Comparison of ENCODE assay signal across 15 cellular contexts in genomic region chr2:221779614-221780067, GRCh38.
DNase-seq lines count a peak whose midpoint lies in the region; ATAC-seq and TF ChIP-seq lines count a peak whose summit lies in the region.
"Had no signal": no experiment of that assay in that cellular context is flagged by ENCODE, and none has a peak within 500 bp of the region (broad histone marks: within the 10 kb centered on the region; RNA-seq: fewer than 3 reads in every experiment).

No MANE protein-coding gene starts in this region.

- no peaks in the 10 kb centered on the region for H3K27me3 Mint-ChIP-seq in CD8-positive, alpha-beta T cell (ENCODE audit: low read depth)
- H3K27me3 Mint-ChIP-seq: stimulated activated naive B cell treated with anti-CD40 and anti-IgM and Interleukin-4, amounts not matched to agents 10 μg/mL and 1 μg/mL and 100 μg/mL, for 72 hours had no signal

- no peaks in the 10 kb centered on the region for H3K9me3 ChIP-seq in tibial artery
- no peaks in the 10 kb centered on the region for H3K9me3 ChIP-seq in CD8-positive, alpha-beta T cell (ENCODE audit: low read length)

- POLR2A ChIA-PET in CD8-positive, alpha-beta T cell (lab: Charles Lee), result no interaction called here

- peak overlapping the region in 1 of 2 donors; percentile 55 for H3K27ac ChIP-seq in tibial artery
- no peak overlapping the region for H3K27ac ChIP-seq in CD8-positive, alpha-beta T cell (ENCODE audit: low read depth, low read length)
- H3K27ac ChIP-seq: epithelial cell of prostate, WERI-Rb-1 had no signal

- H3K27me3 ChIP-seq in tibial artery, result no peaks in the 10 kb centered on the region
- no peaks in the 10 kb centered on the region for H3K27me3 ChIP-seq in CD8-positive, alpha-beta T cell (ENCODE audit: insufficient read depth, low read length)

- TF ChIP-seq CTCF in cardiac fibroblast (IDR thresholded peaks at IDR 0.05; ENCODE audit: low read depth, low read length), result no peak
- no peak for TF ChIP-seq CTCF in tibial artery (IDR thresholded peaks at IDR 0.05)
- no peak for TF ChIP-seq CTCF in CD8-positive, alpha-beta T cell (IDR thresholded peaks at IDR 0.05)

- no peak overlapping the region for H3K27ac Mint-ChIP-seq in CD8-positive, alpha-beta T cell
- H3K27ac Mint-ChIP-seq: stimulated activated naive B cell treated with anti-CD40 and anti-IgM and Interleukin-4, amounts not matched to agents 10 μg/mL and 1 μg/mL and 100 μg/mL, for 72 hours had no signal

- no peak overlapping the region for H3K4me3 Mint-ChIP-seq in CD8-positive, alpha-beta T cell
- H3K4me3 Mint-ChIP-seq: stimulated activated naive B cell treated with anti-CD40 and anti-IgM and Interleukin-4, amounts not matched to agents 10 μg/mL and 1 μg/mL and 100 μg/mL, for 72 hours had no signal

- H3K4me1 Mint-ChIP-seq in CD8-positive, alpha-beta T cell (ENCODE audit: low read depth), result no peaks in the 10 kb centered on the region
- H3K4me1 Mint-ChIP-seq: stimulated activated naive B cell treated with anti-CD40 and anti-IgM and Interleukin-4, amounts not matched to agents 10 μg/mL and 1 μg/mL and 100 μg/mL, for 72 hours had no signal

- peak; percentile 22 for DNase-seq in HK-2 (ENCODE audit: unreplicated experiment)
- peak; percentile 54 to 83 for DNase-seq in cardiac fibroblast (ENCODE audit: low read depth in 2 of 2)
- peak; percentile 32 for DNase-seq in medulla oblongata (ENCODE audit: extremely low spot score)
- DNase-seq in tibial artery, result peak; percentile 29 to 76
- no peak for DNase-seq in CD8-positive, alpha-beta T cell
- DNase-seq: DMS53; NCI-H524; occipital lobe; SIG-M5; stimulated activated CD4-positive, alpha-beta T cell treated with anti-CD3 and anti-CD28 coated beads, Interleukin-2, amount 100 ng/mL, for 24 hours; stimulated activated naive B cell treated with anti-CD40 and anti-IgM and Interleukin-4, amounts not matched to agents 10 μg/mL and 1 μg/mL and 100 μg/mL, for 72 hours; WERI-Rb-1 had no signal

- CTCF ChIA-PET in CD8-positive, alpha-beta T cell (lab: Charles Lee), result no interaction called here

- intact Hi-C loops in tibial artery (cut with DNase I; ENCODE audit: low total_unique reads), result no loop called here
- intact Hi-C loops in CD8-positive, alpha-beta T cell (cut with DNase I, micrococcal nuclease), result no loop called here

- no peak overlapping the region for H3K4me3 ChIP-seq in cardiac fibroblast (replicated peaks in 1 of 2; ENCODE audit: low read depth in 2 of 2, low read length in 2 of 2)
- no peak overlapping the region for H3K4me3 ChIP-seq in tibial artery
- H3K4me3 ChIP-seq in CD8-positive, alpha-beta T cell (ENCODE audit: low read depth, low read length), result no peak overlapping the region

- H3K36me3 Mint-ChIP-seq in CD8-positive, alpha-beta T cell, result no peaks in the 10 kb centered on the region
- H3K36me3 Mint-ChIP-seq: stimulated activated naive B cell treated with anti-CD40 and anti-IgM and Interleukin-4, amounts not matched to agents 10 μg/mL and 1 μg/mL and 100 μg/mL, for 72 hours had no signal

- ATAC-seq in HG03565 (IDR thresholded peaks at IDR 0.05; ENCODE audit: unreplicated experiment), result no peak
- ATAC-seq in CD8-positive, alpha-beta T cell, result no peak
- ATAC-seq in HG02623 (IDR thresholded peaks at IDR 0.05; ENCODE audit: unreplicated experiment), result no peak
- ATAC-seq: stimulated activated naive B cell treated with anti-CD40 and anti-IgM and Interleukin-4, amounts not matched to agents 10 μg/mL and 1 μg/mL and 100 μg/mL, for 72 hours had no signal

- H3K36me3 ChIP-seq in tibial artery, result no peaks in the 10 kb centered on the region
- H3K36me3 ChIP-seq in CD8-positive, alpha-beta T cell (ENCODE audit: insufficient read depth, low read length), result no peaks in the 10 kb centered on the region
- H3K36me3 ChIP-seq: WERI-Rb-1 had no signal

- H3K4me1 ChIP-seq in tibial artery, result peaks cover 0 to 26% (median 0%) of the 10 kb centered on the region in 4 donors
- H3K4me1 ChIP-seq in CD8-positive, alpha-beta T cell (ENCODE audit: insufficient read depth, low read length), result no peaks in the 10 kb centered on the region

- no peaks in the 10 kb centered on the region for H3K9me3 Mint-ChIP-seq in CD8-positive, alpha-beta T cell
- H3K9me3 Mint-ChIP-seq: stimulated activated naive B cell treated with anti-CD40 and anti-IgM and Interleukin-4, amounts not matched to agents 10 μg/mL and 1 μg/mL and 100 μg/mL, for 72 hours had no signal

Comparison
In these comparisons a context has a peak if more than half of its experiments do, and no peak if none do; other contexts are left out.
1. DNase-seq: peak in HK-2 (single experiment), cardiac fibroblast (2 of 2), medulla oblongata (single experiment) and tibial artery (2 of 2); none in CD8-positive, alpha-beta T cell (0 of 7).